ENCODE assay signal across 21 cellular contexts in the genomic region with DNA sequence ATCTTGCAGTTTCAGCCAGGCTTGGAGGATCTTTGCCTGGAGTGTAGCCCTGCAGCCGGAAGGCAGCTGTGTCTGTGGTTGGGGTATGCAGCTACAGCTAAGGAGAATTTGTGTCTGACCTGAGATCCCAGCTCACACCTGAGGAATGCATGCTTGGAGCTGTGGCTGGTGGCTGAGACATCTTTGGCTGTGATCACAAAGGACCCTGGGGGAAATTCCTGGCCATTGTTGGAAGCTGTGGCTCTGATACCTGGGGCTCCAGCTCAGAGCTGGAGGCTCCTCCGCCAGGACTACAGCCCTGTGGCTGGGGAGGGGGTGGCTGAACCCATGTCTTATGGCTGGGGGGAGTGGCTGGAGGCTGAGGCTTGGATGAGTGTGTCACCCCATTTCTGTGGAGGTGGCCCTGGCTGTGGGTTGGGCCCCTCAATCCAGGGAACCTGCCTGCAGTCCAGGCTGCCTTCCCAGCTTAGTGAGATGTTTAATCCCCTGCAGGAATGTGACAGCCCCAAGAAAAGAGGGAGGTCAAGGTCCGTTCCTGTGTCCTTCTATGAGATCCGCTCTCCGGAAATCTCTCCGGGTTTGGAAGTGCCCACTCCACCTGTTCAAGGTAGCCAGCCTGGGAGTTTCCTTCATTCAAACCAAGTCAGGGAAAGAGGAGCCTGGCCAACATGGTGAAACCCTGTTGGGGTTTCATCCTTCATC. TPM values are rescaled to one million over a fixed set of nuclear protein-coding genes. Genes with fewer than 3 reads are reported as not detected.
A peak's percentile ranks its signal among the peaks of the same experiment; 100 is the strongest.
DNase-seq lines count a peak whose midpoint lies in the region; ATAC-seq and TF ChIP-seq lines count a peak whose summit lies in the region.
"Had no signal": no experiment of that assay in that cellular context is flagged by ENCODE, and none has a peak within 500 bp of the region (broad histone marks: within the 10 kb centered on the region; RNA-seq: fewer than 3 reads in every experiment).

No MANE protein-coding gene starts in this region.

- peaks cover 10% of the 10 kb centered on the region for H3K4me1 Mint-ChIP-seq in CD8-positive, alpha-beta T cell (ENCODE audit: low read depth)
- H3K4me1 Mint-ChIP-seq in neural progenitor cell: peaks cover 3% of the 10 kb centered on the region
- peaks cover 2% of the 10 kb centered on the region for H3K4me1 Mint-ChIP-seq in activated naive CD4-positive, alpha-beta T cell treated with anti-CD3 and anti-CD28 coated beads for 36 hours (ENCODE audit: low read depth)

- DNase-seq in CD8-positive, alpha-beta T cell: no peak
- DNase-seq in NT2/D1 (ENCODE audit: low read depth, low spot score) (peak; percentile 47), epithelial cell of esophagus (ENCODE audit: low read depth) (peak; percentile 59), neural progenitor cell (ENCODE audit: low spot score) (peak; percentile 44), NAMALWA (ENCODE audit: low spot score) (no peak), head of caudate nucleus (no peak)
- no peak for DNase-seq in activated naive CD4-positive, alpha-beta T cell treated with anti-CD3 and anti-CD28 coated beads for 36 hours
- DNase-seq: activated CD4-positive, alpha-beta memory T cell treated with anti-CD3 and anti-CD28 coated beads for 36 hours; CD4-positive, alpha-beta memory T cell; cerebellar nuclear complex; DMS79 treated with DMSO at 0.1 percent for 48 hours; effector CD8-positive, alpha-beta T cell; KBM-7; kidney glomerular epithelial cell; NCI-H2029 treated with DMSO at 0.1 percent for 48 hours; SHP77; stimulated activated naive CD4-positive, alpha-beta T cell; T-helper 1 cell; transverse colon had no signal

- CTCF ChIA-PET in CD8-positive, alpha-beta T cell (lab: Charles Lee): interaction anchor here (0.6 to 1.2 kb wide), 3 partner anchors 22 to 228 kb away, joined by 3 to 4 read pairs (median 3); no protein-coding TSS in a partner anchor
- CTCF ChIA-PET in activated naive CD4-positive, alpha-beta T cell treated with anti-CD3 and anti-CD28 coated beads for 36 hours (lab: Charles Lee): interaction anchor here (3.1 kb wide), 1 partner anchor 22 kb away, joined by 14 read pairs; no protein-coding TSS in a partner anchor

- TF ChIP-seq CTCF in CD8-positive, alpha-beta T cell (IDR thresholded peaks at IDR 0.05): no peak
- TF ChIP-seq CTCF in epithelial cell of esophagus (IDR thresholded peaks at IDR 0.05; ENCODE audit: insufficient read depth, low read depth, low read length, missing control alignments): no peak
- no peak for TF ChIP-seq CTCF in neural progenitor cell (IDR thresholded peaks at IDR 0.05)

- no peak for ATAC-seq in CD8-positive, alpha-beta T cell
- ATAC-seq in HG03565 (IDR thresholded peaks at IDR 0.05; ENCODE audit: unreplicated experiment): no peak

- H4K20me1 ChIP-seq in neural progenitor cell (ENCODE audit: low read depth): no peaks in the 10 kb centered on the region

- H3K27ac ChIP-seq in CD8-positive, alpha-beta T cell (ENCODE audit: low read depth, low read length): no peak overlapping the region
- H3K27ac ChIP-seq in neural progenitor cell: no peak overlapping the region
- H3K27ac ChIP-seq: neutrophil, transverse colon had no signal

- H3K36me3 Mint-ChIP-seq in CD8-positive, alpha-beta T cell: peaks cover 84% of the 10 kb centered on the region
- no peaks in the 10 kb centered on the region for H3K36me3 Mint-ChIP-seq in neural progenitor cell
- peaks cover 7% of the 10 kb centered on the region for H3K36me3 Mint-ChIP-seq in activated naive CD4-positive, alpha-beta T cell treated with anti-CD3 and anti-CD28 coated beads for 36 hours (ENCODE audit: low read depth)

- H3K27me3 ChIP-seq in CD8-positive, alpha-beta T cell (ENCODE audit: insufficient read depth, low read length): no peaks in the 10 kb centered on the region
- H3K27me3 ChIP-seq in NT2/D1 (ENCODE audit: insufficient read depth, insufficient read length) (no peaks in the 10 kb centered on the region), neural progenitor cell (no peaks in the 10 kb centered on the region)
- H3K27me3 ChIP-seq: neutrophil, transverse colon had no signal

- POLR2A ChIA-PET in CD8-positive, alpha-beta T cell (lab: Charles Lee): interaction anchor here (1.0 to 1.1 kb wide), 2 partner anchors 17 to 20 kb away, joined by 3 read pairs; no protein-coding TSS in a partner anchor

- H3K79me2 ChIP-seq in neural progenitor cell (ENCODE audit: low read depth): no peaks in the 10 kb centered on the region

- H3K4me1 ChIP-seq in CD8-positive, alpha-beta T cell (ENCODE audit: insufficient read depth, low read length): no peaks in the 10 kb centered on the region
- H3K4me1 ChIP-seq in NT2/D1 (ENCODE audit: insufficient read depth, insufficient read length) (peaks cover 30% of the 10 kb centered on the region), neural progenitor cell (peaks cover 10% of the 10 kb centered on the region)

- H3F3A ChIP-seq in neural progenitor cell (ENCODE audit: low read depth): no peaks in the 10 kb centered on the region

- H3K27ac Mint-ChIP-seq in CD8-positive, alpha-beta T cell: peak overlapping the region; percentile 18
- no peak overlapping the region for H3K27ac Mint-ChIP-seq in neural progenitor cell
- H3K27ac Mint-ChIP-seq in activated naive CD4-positive, alpha-beta T cell treated with anti-CD3 and anti-CD28 coated beads for 36 hours: no peak overlapping the region
- H3K27ac Mint-ChIP-seq: activated CD4-positive, alpha-beta memory T cell treated with anti-CD3 and anti-CD28 coated beads for 36 hours had no signal

- intact Hi-C loops in CD8-positive, alpha-beta T cell (cut with DNase I, micrococcal nuclease): no loop called here
- intact Hi-C loops in activated naive CD4-positive, alpha-beta T cell treated with anti-CD3 and anti-CD28 coated beads for 36 hours (cut with micrococcal nuclease): no loop called here
- intact Hi-C loops in head of caudate nucleus (cut with DNase I): no loop called here

- H3K36me3 ChIP-seq in CD8-positive, alpha-beta T cell (ENCODE audit: insufficient read depth, low read length): peaks cover 77% of the 10 kb centered on the region
- no peaks in the 10 kb centered on the region for H3K36me3 ChIP-seq in NT2/D1 (ENCODE audit: insufficient read depth, insufficient read length, low read length)
- no peaks in the 10 kb centered on the region for H3K36me3 ChIP-seq in neural progenitor cell
- H3K36me3 ChIP-seq: transverse colon had no signal

- H3K27me3 Mint-ChIP-seq in CD8-positive, alpha-beta T cell (ENCODE audit: low read depth): no peaks in the 10 kb centered on the region
- H3K27me3 Mint-ChIP-seq in neural progenitor cell (ENCODE audit: insufficient read depth, low read depth): peaks cover 7% of the 10 kb centered on the region
- no peaks in the 10 kb centered on the region for H3K27me3 Mint-ChIP-seq in activated naive CD4-positive, alpha-beta T cell treated with anti-CD3 and anti-CD28 coated beads for 36 hours (ENCODE audit: low read depth)
- H3K27me3 Mint-ChIP-seq: activated CD4-positive, alpha-beta memory T cell treated with anti-CD3 and anti-CD28 coated beads for 36 hours; CD4-positive, alpha-beta memory T cell had no signal

- H3K4me2 ChIP-seq in neural progenitor cell: peak overlapping the region; percentile 18

- no peaks in the 10 kb centered on the region for H3K9me3 ChIP-seq in CD8-positive, alpha-beta T cell (ENCODE audit: low read length)
- H3K9me3 ChIP-seq in NT2/D1 (ENCODE audit: insufficient read depth, low read length) (no peaks in the 10 kb centered on the region), neural progenitor cell (ENCODE audit: low read depth) (no peaks in the 10 kb centered on the region)
- H3K9me3 ChIP-seq: transverse colon had no signal

- H3K9me3 Mint-ChIP-seq in CD8-positive, alpha-beta T cell: no peaks in the 10 kb centered on the region
- H3K9me3 Mint-ChIP-seq in neural progenitor cell: no peaks in the 10 kb centered on the region
- no peaks in the 10 kb centered on the region for H3K9me3 Mint-ChIP-seq in activated naive CD4-positive, alpha-beta T cell treated with anti-CD3 and anti-CD28 coated beads for 36 hours
- H3K9me3 Mint-ChIP-seq: activated CD4-positive, alpha-beta memory T cell treated with anti-CD3 and anti-CD28 coated beads for 36 hours; CD4-positive, alpha-beta memory T cell had no signal

- H2AFZ ChIP-seq in neural progenitor cell (replicated peaks): no peak overlapping the region

- H3K9ac ChIP-seq in NT2/D1 (ENCODE audit: insufficient read length, low read depth) (no peak overlapping the region), neural progenitor cell (no peak overlapping the region)

- H3K4me3 ChIP-seq in CD8-positive, alpha-beta T cell (ENCODE audit: low read depth, low read length): no peak overlapping the region
- no peak overlapping the region for H3K4me3 ChIP-seq in NT2/D1 (ENCODE audit: insufficient read length, low read depth)
- no peak overlapping the region for H3K4me3 ChIP-seq in epithelial cell of esophagus (ENCODE audit: low read length)
- H3K4me3 ChIP-seq in neural progenitor cell: no peak overlapping the region
- H3K4me3 ChIP-seq: transverse colon had no signal

- H3K4me3 Mint-ChIP-seq in CD8-positive, alpha-beta T cell: no peak overlapping the region
- no peak overlapping the region for H3K4me3 Mint-ChIP-seq in neural progenitor cell
- H3K4me3 Mint-ChIP-seq in activated naive CD4-positive, alpha-beta T cell treated with anti-CD3 and anti-CD28 coated beads for 36 hours: no peak overlapping the region
- H3K4me3 Mint-ChIP-seq: activated CD4-positive, alpha-beta memory T cell treated with anti-CD3 and anti-CD28 coated beads for 36 hours; CD4-positive, alpha-beta memory T cell had no signal

RNA-seq across cellular contexts. Expression of gene ARHGEF18, which starts 27.6 kb away (rescaled TPM):
- 10 to 100 TPM; 78.8 to 81.0 TPM for total RNA-seq in CD8-positive, alpha-beta T cell
- total RNA-seq in neural progenitor cell (ENCODE audit: low replicate concordance): 13.6 and 41.0 TPM in 2 replicates
- 10 to 100 TPM; 24.6 to 28.7 TPM for total RNA-seq in activated naive CD4-positive, alpha-beta T cell treated with anti-CD3 and anti-CD28 coated beads for 36 hours

Comparison
In these comparisons a context has a peak if more than half of its experiments do, and no peak if none do; other contexts are left out.
1. DNase-seq: peak in NT2/D1 (single experiment), epithelial cell of esophagus (single experiment) and neural progenitor cell (single experiment); none in CD8-positive, alpha-beta T cell (0 of 7), activated naive CD4-positive, alpha-beta T cell treated with anti-CD3 and anti-CD28 coated beads for 36 hours (single experiment), NAMALWA (single experiment) and head of caudate nucleus (0 of 42).